3 cellular contexts compared by ENCODE assay signal in genomic region chr3:128464188-128464587, GRCh38.
TF ChIP-seq lines count a peak whose summit lies in the region.

No MANE protein-coding gene starts in this region.

TF ChIP-seq in SK-N-SH, 30 proteins besides CTCF, POLR2A, EP300 and RAD21 (continues in another document):
- TF ChIP-seq NFIC (IDR thresholded peaks at IDR 0.05; ENCODE audit: borderline replicate concordance) (no peak), USF1 (IDR thresholded peaks at IDR 0.05; ENCODE audit: borderline replicate concordance, low read depth) (no peak), USF2 (IDR thresholded peaks at IDR 0.05; ENCODE audit: borderline replicate concordance, low read depth, low read length) (no peak), POLR2AphosphoS5 (IDR thresholded peaks at IDR 0.05; ENCODE audit: low read depth, low read length) (no peak), MEF2A (IDR thresholded peaks at IDR 0.05; ENCODE audit: borderline replicate concordance, low read depth) (no peak), SMC3 (IDR thresholded peaks at IDR 0.05; ENCODE audit: low read depth, low read length) (no peak), ELF1 (IDR thresholded peaks at IDR 0.05) (no peak), FOSL2 (IDR thresholded peaks at IDR 0.05; ENCODE audit: borderline replicate concordance, low read depth) (no peak), PBX3 (IDR thresholded peaks at IDR 0.05) (no peak), GATA2 (CRISPR knock-in tag; IDR thresholded peaks at IDR 0.05) (no peak), REST (IDR thresholded peaks at IDR 0.05; ENCODE audit: low read depth, low read length) (no peak)

TF ChIP-seq in SK-N-SH treated with all-trans-retinoic acid at 6 μM for 48 hours, 23 proteins besides CTCF, POLR2A, EP300 and RAD21:
- TF ChIP-seq ESRRG (CRISPR knock-in tag; IDR thresholded peaks at IDR 0.05) (no peak), SNAI2 (CRISPR knock-in tag; IDR thresholded peaks at IDR 0.05) (no peak), ISL1 (CRISPR knock-in tag; IDR thresholded peaks at IDR 0.05) (no peak), OSR1 (CRISPR knock-in tag; IDR thresholded peaks at IDR 0.05) (no peak), ARNTL (CRISPR knock-in tag; IDR thresholded peaks at IDR 0.05; ENCODE audit: borderline replicate concordance, low read depth) (no peak), POU6F1 (CRISPR knock-in tag; IDR thresholded peaks at IDR 0.05; ENCODE audit: borderline replicate concordance, low read depth) (no peak), TSHZ2 (CRISPR knock-in tag; IDR thresholded peaks at IDR 0.05) (no peak), ZFP30 (CRISPR knock-in tag; IDR thresholded peaks at IDR 0.05) (no peak), TCF4 (CRISPR knock-in tag; IDR thresholded peaks at IDR 0.05; ENCODE audit: borderline replicate concordance) (no peak), ZFP3 (CRISPR knock-in tag; IDR thresholded peaks at IDR 0.05) (no peak), BACH2 (CRISPR knock-in tag; IDR thresholded peaks at IDR 0.05; ENCODE audit: borderline replicate concordance) (no peak), PATZ1 (CRISPR knock-in tag; IDR thresholded peaks at IDR 0.05; ENCODE audit: borderline replicate concordance) (no peak), ZNF8 (CRISPR knock-in tag; IDR thresholded peaks at IDR 0.05) (no peak), GLIS3 (CRISPR knock-in tag; IDR thresholded peaks at IDR 0.05) (no peak), CSRNP3 (CRISPR knock-in tag; IDR thresholded peaks at IDR 0.05) (no peak), ZC3H10 (CRISPR knock-in tag; IDR thresholded peaks at IDR 0.05) (no peak), ZNF565 (CRISPR knock-in tag; conservative IDR thresholded peaks at IDR 0.05; ENCODE audit: low read depth) (no peak), RARB (CRISPR knock-in tag; IDR thresholded peaks at IDR 0.05) (no peak), ZNF70 (CRISPR knock-in tag; IDR thresholded peaks at IDR 0.05) (no peak), TOX (CRISPR knock-in tag; IDR thresholded peaks at IDR 0.05; ENCODE audit: borderline replicate concordance) (no peak)

TF ChIP-seq in K562, 482 proteins besides CTCF, POLR2A, EP300 and RAD21:
- TF ChIP-seq BMI1 (IDR thresholded peaks at IDR 0.05; ENCODE audit: low read length): no peak
- TF ChIP-seq SMC3 (conservative IDR thresholded peaks at IDR 0.05; ENCODE audit: insufficient read depth, low read depth, low read length): 0 out of 2 replicates have a peak, but pooled peaks have one; percentile 18
